In genomic region chr1:221742555-221743415, GRCh38 we compare ENCODE assay signal across 8 cellular contexts. TPM values are rescaled to one million over a fixed set of nuclear protein-coding genes. Genes with fewer than 3 reads are reported as not detected.
DNase-seq lines count a peak whose midpoint lies in the region; ATAC-seq and TF ChIP-seq lines count a peak whose summit lies in the region.

No MANE protein-coding gene starts in this region.

- no peak for TF ChIP-seq POLR2A in lower leg skin (IDR thresholded peaks at IDR 0.05)

- intact Hi-C loops in lower leg skin (cut with DNase I; ENCODE audit: low total_unique reads), result no loop called here

- CTCF ChIA-PET in AG04449 (lab: Yijun Ruan, JAX), result interaction anchor here (0.6 to 5.4 kb wide), 12 partner anchors 13 to 713 kb away, joined by 3 to 51 read pairs (median 3); no protein-coding TSS in a partner anchor

- DNase-seq in AG04449 (ENCODE audit: low read depth, low spot score) (no peak), NCI-H345 treated with DMSO at 0.1 percent for 48 hours (lab: John Stamatoyannopoulos, UW; ENCODE audit: unreplicated experiment) (peak; percentile 21), coronary artery (ENCODE audit: low spot score) (peak; percentile 92), lower leg skin (ENCODE audit: low spot score in 2 of 2) (peak; percentile 79 to 97)
- peak; percentile 63 to 77 for DNase-seq in activated CD4-positive, alpha-beta T cell treated with anti-CD3 and anti-CD28 coated beads for 4 hours
- peak; percentile 44 to 64 (median 46) for DNase-seq in stimulated activated CD4-positive, alpha-beta T cell treated with anti-CD3 and anti-CD28 coated beads, TNF-alpha, amount 100 ng/mL, for 1 hour (ENCODE audit: low read depth in 3 of 3, low spot score in 1 of 3)

- H3K4me3 ChIP-seq in AG04449 (ENCODE audit: low read depth, low read length) (peak overlapping the region; percentile 73), coronary artery (peak overlapping the region; percentile 96), lower leg skin (ENCODE audit: low read depth, poor library complexity, severe bottlenecking) (peak overlapping the region; percentile 57)

- ATAC-seq in GM18520 (IDR thresholded peaks at IDR 0.05; ENCODE audit: unreplicated experiment) (peak; percentile 31), HG03064 (IDR thresholded peaks at IDR 0.05; ENCODE audit: low read depth, unreplicated experiment) (peak; percentile 49)

- peak overlapping the region; percentile 97 to 100 for H3K27ac ChIP-seq in coronary artery

- WGBS in lower leg skin, 2 donors, result 0 to 1% methylated on average over 35 to 58 of the region's 98 CpGs

- POLR2A ChIA-PET in AG04449 (lab: Yijun Ruan, JAX), result interaction anchor here (0.6 to 2.7 kb wide), 16 partner anchors 13 to 712 kb away, joined by 3 to 28 read pairs (median 4); no protein-coding TSS in a partner anchor

- TF ChIP-seq CTCF in AG04449 (IDR thresholded peaks at IDR 0.05; ENCODE audit: insufficient read depth, low read length, missing control alignments) (peak; percentile 9), coronary artery (IDR thresholded peaks at IDR 0.05) (no peak), lower leg skin (IDR thresholded peaks at IDR 0.05) (no peak)

RNA-seq across cellular contexts. Expression of gene DUSP10, which starts 0.9 kb away (rescaled TPM):
- total RNA-seq in lower leg skin, result 10 to 100 TPM; 11.8 to 20.9 (median 14.6) TPM
